In genomic region chr19:48752511-48753365, GRCh38 we compare ENCODE assay signal across 8 cellular contexts. TPM values are rescaled to one million over a fixed set of nuclear protein-coding genes. Genes with fewer than 3 reads are reported as not detected.
DNase-seq lines count a peak whose midpoint lies in the region; ATAC-seq, FAIRE-seq and TF ChIP-seq lines count a peak whose summit lies in the region.

Gene FUT1, minus strand, starts transcription at chr19:48752641. Its CDS starts 1,360 bp downstream, at chr19:48751281.

- H3K4me3 ChIP-seq in CD4-positive, CD25-positive, alpha-beta regulatory T cell (ENCODE audit: low read depth, low read length), result no peak within 1 kb of the TSS
- H3K4me3 ChIP-seq in kidney (ENCODE audit: low read length in 2 of 2), result peak within 1 kb of the TSS; percentile 52 to 58

- no peaks in the 10 kb centered on the region for H3K9me3 ChIP-seq in CD4-positive, CD25-positive, alpha-beta regulatory T cell (ENCODE audit: control insufficient read depth in 2 of 2, low read length in 2 of 2)
- no peaks in the 10 kb centered on the region for H3K9me3 ChIP-seq in kidney (ENCODE audit: control insufficient read depth in 1 of 2, low read length in 2 of 2)

- TF ChIP-seq CTCF in kidney (IDR thresholded peaks at IDR 0.05; ENCODE audit: borderline replicate concordance, extremely low read depth, insufficient read depth), result no peak

- no peaks in the 10 kb centered on the region for H3K36me3 Mint-ChIP-seq in CD4-positive, CD25-positive, alpha-beta regulatory T cell

- peak within 1 kb of the TSS; percentile 46 to 55 for H3K9ac ChIP-seq in kidney (ENCODE audit: low read length in 2 of 2)

- H3K4me1 ChIP-seq in CD4-positive, CD25-positive, alpha-beta regulatory T cell (ENCODE audit: control insufficient read depth, insufficient read depth, low read length, poor library complexity, severe bottlenecking), result peaks cover 18% of the 10 kb centered on the region
- H3K4me1 ChIP-seq in kidney (ENCODE audit: control insufficient read depth in 1 of 2, insufficient read depth in 1 of 2, low read depth in 1 of 2, low read length in 2 of 2), result peaks cover 0 to 6% of the 10 kb centered on the region in 2 donors

- H3K27ac ChIP-seq in CD4-positive, CD25-positive, alpha-beta regulatory T cell (ENCODE audit: insufficient read depth, low read length, poor library complexity, severe bottlenecking), result no peak within 1 kb of the TSS
- H3K27ac ChIP-seq in kidney (ENCODE audit: low read depth in 2 of 2, low read length in 2 of 2), result peak within 1 kb of the TSS; percentile 32 to 80

- H3K4me1 Mint-ChIP-seq in CD4-positive, CD25-positive, alpha-beta regulatory T cell, result peaks cover 0 to 21% (median 11%) of the 10 kb centered on the region in 4 donors

- H3K4me3 Mint-ChIP-seq in CD4-positive, CD25-positive, alpha-beta regulatory T cell, result peak within 1 kb of the TSS; percentile 32 to 89 (median 82)

- DNase-seq in CD4-positive, CD25-positive, alpha-beta regulatory T cell, result peak in 2 of 3 donors; percentile 23 to 44
- peak; percentile 55 for DNase-seq in KBM-7
- DNase-seq in central memory CD4-positive, alpha-beta T cell, result peak; percentile 20
- DNase-seq in kidney, result peak; percentile 92
- DNase-seq in stimulated activated naive CD8-positive, alpha-beta T cell treated with anti-CD3 and anti-CD28 coated beads, Interleukin-15, Interleukin-2, amounts not matched to agents 100 U/mL and 50 U/mL, for 24 hours, result peak; percentile 32
- no peak for DNase-seq in midbrain (lab: John Stamatoyannopoulos, UW)

- no peaks in the 10 kb centered on the region for H3K36me3 ChIP-seq in CD4-positive, CD25-positive, alpha-beta regulatory T cell (ENCODE audit: control insufficient read depth, insufficient read depth, low read length)
- no peaks in the 10 kb centered on the region for H3K36me3 ChIP-seq in kidney (ENCODE audit: control insufficient read depth in 1 of 2, insufficient read depth in 2 of 2, low read length in 2 of 2)

- intact Hi-C loops in kidney (cut with DNase I), result no loop called here

- FAIRE-seq in kidney (lab: Jason Lieb, UNC), result no peak

- peak within 1 kb of the TSS in 1 of 3 donors; percentile 58 for H3K27ac Mint-ChIP-seq in CD4-positive, CD25-positive, alpha-beta regulatory T cell

- peaks cover 46% of the 10 kb centered on the region for H3K27me3 Mint-ChIP-seq in CD4-positive, CD25-positive, alpha-beta regulatory T cell

- peaks cover 0 to 4% (median 0%) of the 10 kb centered on the region in 7 donors for H3K9me3 Mint-ChIP-seq in CD4-positive, CD25-positive, alpha-beta regulatory T cell

- ATAC-seq in CD4-positive, CD25-positive, alpha-beta regulatory T cell (ENCODE audit: low read depth in 2 of 2), result peak; percentile 52 to 61
- ATAC-seq in SK-N-SH treated with all-trans-retinoic acid at 6 μM for 48 hours (peak; percentile 82), GM18861 (IDR thresholded peaks at IDR 0.05; ENCODE audit: unreplicated experiment) (no peak)
- ATAC-seq in stimulated activated naive CD8-positive, alpha-beta T cell treated with anti-CD3 and anti-CD28 coated beads, Interleukin-15, Interleukin-2, amounts not matched to agents 100 U/mL and 50 U/mL, for 24 hours, result peak; percentile 59

- H3K27me3 ChIP-seq in CD4-positive, CD25-positive, alpha-beta regulatory T cell (ENCODE audit: control insufficient read depth, insufficient read depth, low read length), result peaks cover 2% of the 10 kb centered on the region

- in situ Hi-C loops in KBM-7 (cut with MboI; ENCODE audit: low pct_unique_long_range_greater_than_20kb, low sequenced_read_pairs), result no loop called here

TF ChIP-seq in SK-N-SH treated with all-trans-retinoic acid at 6 μM for 48 hours, 23 proteins besides CTCF, POLR2A, EP300 and RAD21:
- TF ChIP-seq ZC3H10 (CRISPR knock-in tag; IDR thresholded peaks at IDR 0.05) (no peak), GLIS3 (CRISPR knock-in tag; IDR thresholded peaks at IDR 0.05) (no peak), ZFP3 (CRISPR knock-in tag; IDR thresholded peaks at IDR 0.05) (no peak), RARB (CRISPR knock-in tag; IDR thresholded peaks at IDR 0.05) (no peak), ZNF8 (CRISPR knock-in tag; IDR thresholded peaks at IDR 0.05) (no peak), TCF4 (CRISPR knock-in tag; IDR thresholded peaks at IDR 0.05; ENCODE audit: borderline replicate concordance) (no peak), CREB5 (CRISPR knock-in tag; IDR thresholded peaks at IDR 0.05; ENCODE audit: low read depth) (no peak), PPARA (CRISPR knock-in tag; IDR thresholded peaks at IDR 0.05; ENCODE audit: borderline replicate concordance) (no peak), CSRNP3 (CRISPR knock-in tag; IDR thresholded peaks at IDR 0.05) (no peak), ESRRG (CRISPR knock-in tag; IDR thresholded peaks at IDR 0.05) (no peak), OSR1 (CRISPR knock-in tag; IDR thresholded peaks at IDR 0.05) (no peak), ZFP30 (CRISPR knock-in tag; IDR thresholded peaks at IDR 0.05) (no peak), ZNF70 (CRISPR knock-in tag; IDR thresholded peaks at IDR 0.05) (no peak), SNAI2 (CRISPR knock-in tag; IDR thresholded peaks at IDR 0.05) (no peak), TSHZ2 (CRISPR knock-in tag; IDR thresholded peaks at IDR 0.05) (no peak), TOX (CRISPR knock-in tag; IDR thresholded peaks at IDR 0.05; ENCODE audit: borderline replicate concordance) (no peak), ISL1 (CRISPR knock-in tag; IDR thresholded peaks at IDR 0.05) (no peak), CSDC2 (CRISPR knock-in tag; IDR thresholded peaks at IDR 0.05) (no peak), ARNTL (CRISPR knock-in tag; IDR thresholded peaks at IDR 0.05; ENCODE audit: borderline replicate concordance, low read depth) (no peak)

RNA-seq across cellular contexts. Expression of gene FUT1, which starts in this region (rescaled TPM):
- not detected for total RNA-seq in CD4-positive, CD25-positive, alpha-beta regulatory T cell
- under 1 TPM in 2 of 4 donors, not detected in 2; 0.06 to 0.14 TPM for polyA plus RNA-seq in CD4-positive, CD25-positive, alpha-beta regulatory T cell
- total RNA-seq in kidney, result 4.3 TPM
- polyA plus RNA-seq in kidney (ENCODE audit: insufficient read depth, low read depth, low replicate concordance), result 2.3 TPM

Comparison
In these comparisons a context has a peak if more than half of its experiments do, and no peak if none do; other contexts are left out.
1. Peak in DNase-seq and ATAC-seq in CD4-positive, CD25-positive, alpha-beta regulatory T cell; RNA of the gene not detected or under 1 TPM.